In the genomic region with DNA sequence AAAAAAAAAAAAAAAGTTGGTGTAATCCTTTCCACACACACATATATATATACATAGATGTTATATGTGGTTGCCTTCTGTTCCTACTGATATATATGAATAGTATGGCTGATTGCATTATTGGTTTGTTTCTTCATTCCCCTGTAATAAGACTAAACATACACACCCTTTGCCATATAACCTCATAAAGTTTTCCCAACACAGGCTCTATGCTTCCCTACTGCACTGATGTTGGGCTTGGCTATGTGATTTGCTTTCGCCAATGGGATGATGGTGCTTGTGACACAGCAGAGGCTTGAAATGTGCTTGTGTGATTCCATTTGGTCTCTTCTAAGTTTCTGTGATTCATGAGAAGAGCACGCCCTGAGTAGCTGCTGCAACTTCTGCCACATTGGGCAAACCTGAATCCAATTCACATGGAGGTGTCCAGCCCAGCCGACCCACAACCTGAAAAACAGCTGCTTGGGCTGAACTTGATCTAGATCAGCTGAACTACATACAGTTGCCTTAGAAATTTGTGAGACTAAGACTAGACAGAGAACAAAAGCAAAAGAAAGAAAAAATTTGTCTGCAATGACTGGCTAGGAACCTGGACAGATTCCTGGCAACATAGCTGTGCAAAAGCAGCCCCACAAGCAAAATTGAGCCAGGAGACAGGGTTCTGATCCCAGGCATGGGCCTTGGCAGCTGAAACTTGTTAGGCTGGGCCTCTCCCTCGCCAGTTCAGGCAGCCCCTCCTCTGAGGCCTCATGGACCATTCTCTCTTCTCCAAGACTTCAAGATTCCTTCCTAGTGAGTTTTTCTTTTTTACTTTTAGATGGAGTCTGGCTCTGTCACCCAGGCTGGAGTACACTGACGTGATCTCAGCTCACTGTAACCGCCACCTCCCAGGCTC, we compare ENCODE assay signal across 29 cellular contexts. TPM values are rescaled to one million over a fixed set of nuclear protein-coding genes. Genes with fewer than 3 reads are reported as not detected.
DNase-seq lines count a peak whose midpoint lies in the region; ATAC-seq and TF ChIP-seq lines count a peak whose summit lies in the region.
"Had no signal": no experiment of that assay in that cellular context is flagged by ENCODE, and none has a peak within 500 bp of the region (broad histone marks: within the 10 kb centered on the region; RNA-seq: fewer than 3 reads in every experiment).

No MANE protein-coding gene starts in this region.

- H3K27ac ChIP-seq in GM23338 (ENCODE audit: low read depth) (0 out of 2 replicates have a peak overlapping the region, but pooled peaks have one; percentile 32), gastrocnemius medialis (no peak overlapping the region)
- H3K27ac ChIP-seq: hepatocyte, parathyroid adenoma, spleen, stomach, thyroid gland had no signal

- ATAC-seq in GM23338 (no peak), esophagus mucosa (peak; percentile 56), gastrocnemius medialis (no peak), GM18520 (IDR thresholded peaks at IDR 0.05; ENCODE audit: unreplicated experiment) (no peak)
- ATAC-seq: PC-3, Right ventricle myocardium inferior, SK-N-SH treated with all-trans-retinoic acid at 6 μM for 48 hours had no signal

- peaks cover 14% of the 10 kb centered on the region; the same call in 1 of the 2 replicates for H4K20me1 ChIP-seq in GM23338 (replicated peaks; ENCODE audit: insufficient read depth)

- no peaks in the 10 kb centered on the region for H3K9me3 ChIP-seq in gastrocnemius medialis
- H3K9me3 ChIP-seq: esophagus squamous epithelium, thyroid gland had no signal

- peak; percentile 62 for DNase-seq in AG10803 (ENCODE audit: low read depth)
- DNase-seq in GM23338 (ENCODE audit: low spot score), result no peak
- DNase-seq in progenitor cell of endocrine pancreas (ENCODE audit: low spot score, unreplicated experiment), result no peak
- DNase-seq in gastrocnemius medialis, result no peak
- DNase-seq in NCI-H2029 (lab: John Stamatoyannopoulos, UW), result no peak
- DNase-seq: activated CD4-positive, CD25-positive, alpha-beta regulatory T cell treated with anti-CD3 and anti-CD28 coated beads, Interleukin-2, amount 50 U/mL, for 72 hours; activated effector memory CD4-positive, alpha-beta T cell treated with Interleukin-2 at 50 U/mL for 16 hours; activated naive CD8-positive, alpha-beta T cell treated with anti-CD3 and anti-CD28 coated beads, Interleukin-2, amount 10 ng/mL, durations not matched to agents 7 days and 5 days; cerebellar nuclear complex; esophagus squamous epithelium; H7; Kasumi-1; NCI-H1417; NCI-H2029 treated with DMSO at 0.1 percent for 48 hours; NCI-H2227 treated with DMSO at 0.1 percent for 48 hours; NCI-H526 treated with DMSO at 0.1 percent for 48 hours; NK-92 treated with Interleukin-12 subunit alpha and Interleukin-12 subunit beta, amount 100 ng/mL, for 24 hours; PC-3; right cardiac atrium; spleen; stimulated activated CD4-positive, alpha-beta T cell treated with anti-CD3 and anti-CD28 coated beads, Interleukin-2, amount 100 ng/mL, for 24 hours; stomach; thyroid gland had no signal

- H3K4me2 ChIP-seq in GM23338, result no peak overlapping the region
- H3K4me2 ChIP-seq: hepatocyte had no signal

- no peak for TF ChIP-seq POLR2A in gastrocnemius medialis (IDR thresholded peaks at IDR 0.05)

- H3K79me2 ChIP-seq in GM23338 (replicated peaks; ENCODE audit: insufficient read depth), result no peaks in the 10 kb centered on the region
- H3K79me2 ChIP-seq: hepatocyte, parathyroid adenoma had no signal

- H3K36me3 Mint-ChIP-seq in GM23338 (ENCODE audit: low read depth), result peaks cover 53% of the 10 kb centered on the region
- peaks cover 33% of the 10 kb centered on the region for H3K36me3 Mint-ChIP-seq in progenitor cell of endocrine pancreas (ENCODE audit: insufficient read depth)

- in situ Hi-C loops in gastrocnemius medialis (cut with MboI; ENCODE audit: low sequenced_read_pairs in 4 of 4), result loop anchor here (5.0 to 10.0 kb wide), 3 partner anchors 61 to 123 kb away; no protein-coding TSS in a partner anchor

- H3K4me1 Mint-ChIP-seq in GM23338, result no peaks in the 10 kb centered on the region; the same call in 2 of the 3 replicates
- H3K4me1 Mint-ChIP-seq in progenitor cell of endocrine pancreas (ENCODE audit: low read depth), result no peaks in the 10 kb centered on the region

- H3K27me3 ChIP-seq in GM23338 (ENCODE audit: insufficient read depth) (no peaks in the 10 kb centered on the region), gastrocnemius medialis (no peaks in the 10 kb centered on the region)
- H3K27me3 ChIP-seq: esophagus squamous epithelium, hepatocyte, spleen, stomach, thyroid gland had no signal

- no peak overlapping the region for H2AFZ ChIP-seq in GM23338
- H2AFZ ChIP-seq: hepatocyte, parathyroid adenoma had no signal

- TF ChIP-seq CTCF in AG10803 (conservative IDR thresholded peaks at IDR 0.05; ENCODE audit: low read length) (no peak), GM23338 (conservative IDR thresholded peaks at IDR 0.05; ENCODE audit: low read depth in 2 of 2) (no peak), progenitor cell of endocrine pancreas (IDR thresholded peaks at IDR 0.05; ENCODE audit: unreplicated experiment) (no peak), gastrocnemius medialis (IDR thresholded peaks at IDR 0.05 in 4 of 5, conservative IDR thresholded peaks at IDR 0.05 in 1 of 5) (no peak)

- peaks cover 7% of the 10 kb centered on the region; the same call in 1 of the 2 replicates for H3F3A ChIP-seq in GM23338 (replicated peaks; ENCODE audit: low read depth)

- intact Hi-C loops in gastrocnemius medialis (cut with DNase I; ENCODE audit: low total_unique reads), result no loop called here

- H3K4me3 ChIP-seq in AG10803 (ENCODE audit: low read length) (no peak overlapping the region), GM23338 (no peak overlapping the region), gastrocnemius medialis (no peak overlapping the region)
- H3K4me3 ChIP-seq: esophagus squamous epithelium, hepatocyte, spleen, stomach, thyroid gland had no signal

- H3K9me3 Mint-ChIP-seq in GM23338 (peaks cover 30% of the 10 kb centered on the region), progenitor cell of endocrine pancreas (ENCODE audit: low read depth) (peaks cover 24% of the 10 kb centered on the region)

- H3K36me3 ChIP-seq in GM23338 (ENCODE audit: insufficient read depth) (peaks cover 10% of the 10 kb centered on the region), gastrocnemius medialis (no peaks in the 10 kb centered on the region)
- H3K36me3 ChIP-seq: thyroid gland had no signal

- H3K27me3 Mint-ChIP-seq in GM23338 (ENCODE audit: insufficient read depth, low read depth, poor library complexity), result peaks cover 11% of the 10 kb centered on the region
- no peaks in the 10 kb centered on the region for H3K27me3 Mint-ChIP-seq in progenitor cell of endocrine pancreas
- H3K27me3 Mint-ChIP-seq: activated naive CD8-positive, alpha-beta T cell treated with anti-CD3 and anti-CD28 coated beads, Interleukin-2, amount 10 ng/mL, durations not matched to agents 7 days and 5 days had no signal

- H3K9me2 ChIP-seq in GM23338 (ENCODE audit: insufficient read depth), result no peaks in the 10 kb centered on the region

- H3K4me1 ChIP-seq in GM23338 (ENCODE audit: insufficient read depth) (no peaks in the 10 kb centered on the region), gastrocnemius medialis (no peaks in the 10 kb centered on the region)
- H3K4me1 ChIP-seq: parathyroid adenoma, thyroid gland had no signal

- H3K4me3 Mint-ChIP-seq in GM23338 (no peak overlapping the region), progenitor cell of endocrine pancreas (ENCODE audit: low read depth) (no peak overlapping the region)
- H3K4me3 Mint-ChIP-seq: activated naive CD8-positive, alpha-beta T cell treated with anti-CD3 and anti-CD28 coated beads, Interleukin-2, amount 10 ng/mL, durations not matched to agents 7 days and 5 days had no signal

- peak overlapping the region; percentile 30; the same call in 1 of the 2 replicates for H3K27ac Mint-ChIP-seq in GM23338
- peak overlapping the region; percentile 73 for H3K27ac Mint-ChIP-seq in progenitor cell of endocrine pancreas
- H3K27ac Mint-ChIP-seq: activated naive CD8-positive, alpha-beta T cell treated with anti-CD3 and anti-CD28 coated beads, Interleukin-2, amount 10 ng/mL, durations not matched to agents 7 days and 5 days had no signal

TF ChIP-seq in GM23338, 12 proteins besides CTCF, POLR2A, EP300 and RAD21 (continues in another document):
- no peak for TF ChIP-seq POLR2AphosphoS5 (IDR thresholded peaks at IDR 0.05; ENCODE audit: low read depth)
- TF ChIP-seq, protein P1, sequence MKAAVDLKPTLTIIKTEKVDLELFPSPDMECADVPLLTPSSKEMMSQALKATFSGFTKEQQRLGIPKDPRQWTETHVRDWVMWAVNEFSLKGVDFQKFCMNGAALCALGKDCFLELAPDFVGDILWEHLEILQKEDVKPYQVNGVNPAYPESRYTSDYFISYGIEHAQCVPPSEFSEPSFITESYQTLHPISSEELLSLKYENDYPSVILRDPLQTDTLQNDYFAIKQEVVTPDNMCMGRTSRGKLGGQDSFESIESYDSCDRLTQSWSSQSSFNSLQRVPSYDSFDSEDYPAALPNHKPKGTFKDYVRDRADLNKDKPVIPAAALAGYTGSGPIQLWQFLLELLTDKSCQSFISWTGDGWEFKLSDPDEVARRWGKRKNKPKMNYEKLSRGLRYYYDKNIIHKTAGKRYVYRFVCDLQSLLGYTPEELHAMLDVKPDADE (IDR thresholded peaks at IDR 0.05), result no peak

RNA-seq across cellular contexts. Expression of a gene that starts 13.4 kb away (rescaled TPM):
- 15.0 and 15.2 TPM in 2 replicates for total RNA-seq in GM23338 (2014; rRNA removed; shearing (Covaris generic))
- 4.8 and 5.0 TPM in 2 replicates for polyA plus RNA-seq in GM23338 (2016; fragmentation: Nextera tagmentation; extraction: Ambion mirVana)
- total RNA-seq in esophagus mucosa (18.8 TPM), progenitor cell of endocrine pancreas (30.3 and 33.2 TPM in 2 replicates), gastrocnemius medialis (10 to 100 TPM; 28.9 to 39.0 (median 34.0) TPM)
